Comparison of ENCODE assay signal across 1 cellular context in genomic region chr1:20087668-20088067, GRCh38.
TF ChIP-seq lines count a peak whose summit lies in the region.

No MANE protein-coding gene starts in this region.

TF ChIP-seq in H1, 55 proteins besides CTCF, POLR2A, EP300 and RAD21:
- TF ChIP-seq KDM4A (IDR thresholded peaks at IDR 0.05; ENCODE audit: low read depth, low read length, severe bottlenecking), result no peak
- no peak for TF ChIP-seq EZH2 (IDR thresholded peaks at IDR 0.05; ENCODE audit: low read depth, low read length, severe bottlenecking)
- no peak for TF ChIP-seq HDAC2 (IDR thresholded peaks at IDR 0.05; ENCODE audit: borderline replicate concordance in 1 of 2, low read depth in 2 of 2, low read length in 2 of 2)
- TF ChIP-seq GABPA (IDR thresholded peaks at IDR 0.05; ENCODE audit: borderline replicate concordance, insufficient read depth, low read length), result no peak
- TF ChIP-seq POLR2AphosphoS5 (IDR thresholded peaks at IDR 0.05; ENCODE audit: low read depth, low read length), result no peak
- no peak for TF ChIP-seq TAF7 (optimal IDR thresholded peaks at IDR 0.05; ENCODE audit: borderline replicate concordance, low read depth, low read length)
- TF ChIP-seq SP1 (IDR thresholded peaks at IDR 0.05; ENCODE audit: low read depth, low read length), result no peak
- TF ChIP-seq SUZ12 (IDR thresholded peaks at IDR 0.05; ENCODE audit: low read length), result no peak
- TF ChIP-seq NRF1 (IDR thresholded peaks at IDR 0.05; ENCODE audit: low read depth, low read length), result no peak
- TF ChIP-seq CHD2 (IDR thresholded peaks at IDR 0.05; ENCODE audit: low read length), result no peak
